Comparison of ENCODE assay signal across 9 cellular contexts in genomic region chr17:46960152-46960551, GRCh38. TPM values are rescaled to one million over a fixed set of nuclear protein-coding genes. Genes with fewer than 3 reads are reported as not detected.
"Had no signal": no experiment of that assay in that cellular context is flagged by ENCODE, and none has a peak within 500 bp of the region (broad histone marks: within the 10 kb centered on the region; RNA-seq: fewer than 3 reads in every experiment).

No MANE protein-coding gene starts in this region.

- H3K27ac ChIP-seq: HL-60, KMS-11 had no signal

- ATAC-seq: K562 had no signal

- FAIRE-seq: HTR-8/SVneo, K562 had no signal

- H3K4me3 ChIP-seq: K562 had no signal

- H3K4me2 ChIP-seq: KMS-11 had no signal

- DNase-seq: IMR-90, KBM-7, KG1 had no signal

- H3K9ac ChIP-seq: KMS-11 had no signal

RNA-seq across cellular contexts. Expression of gene RPRML, which starts 18.9 kb away (rescaled TPM):
- total RNA-seq: HT-29, HT1080, IMR-90, K562 had no signal
- polyA plus RNA-seq: IMR-90, K562 had no signal
